Comparison of ENCODE assay signal across 1 cellular context in genomic region chr9:128420651-128421473, GRCh38.
TF ChIP-seq lines count a peak whose summit lies in the region.

Gene CERCAM (plus strand): TSS chr9:128420857. CDS start chr9:128420878, 21 bp downstream.

TF ChIP-seq in HepG2, 621 proteins besides CTCF, POLR2A, EP300 and RAD21 (continued from another document):
- TF ChIP-seq ZBTB10 (CRISPR knock-in tag; IDR thresholded peaks at IDR 0.05; ENCODE audit: borderline replicate concordance) (no peak), U2AF1 (optimal IDR thresholded peaks at IDR 0.05; ENCODE audit: low read depth, low read length) (no peak)
TF ChIP-seq in HepG2: peak in this region for 75.
